Comparison of ENCODE assay signal across 8 cellular contexts in the genomic region with DNA sequence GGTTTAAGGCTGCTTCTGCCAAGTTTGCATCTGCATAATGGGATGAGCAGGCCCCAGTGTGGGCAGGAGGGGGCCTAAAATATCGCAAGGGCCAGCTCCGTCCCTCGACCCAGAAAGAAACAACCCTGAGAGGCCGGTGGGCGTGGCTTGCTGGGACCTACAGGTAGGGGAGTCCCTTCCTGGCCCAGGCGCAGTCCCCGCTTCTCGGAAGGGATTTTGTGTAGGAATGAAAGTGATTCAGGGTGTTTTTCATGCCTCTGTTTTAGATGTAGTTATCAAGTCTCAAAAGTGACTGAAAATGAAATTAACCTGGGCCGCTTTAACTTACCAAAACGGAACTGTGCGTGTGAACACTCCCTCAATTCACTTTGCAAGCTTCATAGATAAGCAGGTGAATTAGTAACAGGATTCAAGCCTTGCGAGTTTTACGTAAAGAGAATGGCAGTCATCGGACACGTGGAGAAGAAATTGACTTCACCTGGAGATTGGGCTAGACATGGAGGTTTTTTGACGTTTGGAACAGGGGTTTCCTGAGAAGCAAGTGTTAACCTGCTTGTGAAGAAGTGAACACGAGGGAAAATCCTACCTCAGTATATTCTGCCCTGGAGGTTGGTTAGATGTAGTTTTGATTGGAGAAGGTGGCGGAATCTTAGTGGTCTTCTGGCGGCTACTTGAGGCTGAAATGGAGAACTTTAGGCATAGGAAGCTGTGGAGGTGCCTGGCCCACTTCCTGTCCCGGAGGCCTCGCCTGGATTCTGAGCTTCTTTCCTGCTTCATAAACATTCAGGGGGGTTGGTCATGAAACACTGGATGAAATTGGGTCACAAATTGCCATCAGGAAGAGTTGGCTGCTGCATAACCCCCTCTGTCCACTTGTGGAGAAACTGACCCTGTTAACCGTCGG. TPM values are rescaled to one million over a fixed set of nuclear protein-coding genes. Genes with fewer than 3 reads are reported as not detected.
DNase-seq lines count a peak whose midpoint lies in the region; ATAC-seq and TF ChIP-seq lines count a peak whose summit lies in the region.

No MANE protein-coding gene starts in this region.

- peak overlapping the region; percentile 98 for H3K27ac Mint-ChIP-seq in CD4-positive, alpha-beta T cell
- H3K27ac Mint-ChIP-seq in naive B cell = peak overlapping the region; percentile 86 to 98 (median 94)
- H3K27ac Mint-ChIP-seq in stimulated activated naive B cell treated with anti-CD40 and anti-IgM and Interleukin-4, amounts not matched to agents 10 μg/mL and 1 μg/mL and 100 μg/mL, for 72 hours = peak overlapping the region; percentile 93

- intact Hi-C loops in CD4-positive, alpha-beta T cell (cut with DNase I, micrococcal nuclease) = loop anchor here (1.0 to 10.0 kb wide), 8 partner anchors 8 to 412 kb away; a partner anchor contains a TSS

- POLR2A ChIA-PET in CD4-positive, alpha-beta T cell (lab: Charles Lee) = interaction anchor here (0.6 to 3.8 kb wide), 40 partner anchors 8 to 447 kb away, joined by 3 to 58 read pairs (median 4); no protein-coding TSS in a partner anchor

- H3K27ac ChIP-seq in CD4-positive, alpha-beta T cell (ENCODE audit: low read depth, low read length) = peak overlapping the region; percentile 91
- H3K27ac ChIP-seq in HUES6 (ENCODE audit: low read depth, low read length) = no peak overlapping the region

- peak overlapping the region; percentile 99 for H3K4me3 Mint-ChIP-seq in CD4-positive, alpha-beta T cell
- peak overlapping the region; percentile 85 to 99 (median 95) for H3K4me3 Mint-ChIP-seq in naive B cell
- peak overlapping the region; percentile 87 to 91 for H3K4me3 Mint-ChIP-seq in stimulated activated naive B cell treated with anti-CD40 and anti-IgM and Interleukin-4, amounts not matched to agents 10 μg/mL and 1 μg/mL and 100 μg/mL, for 72 hours

- H3K36me3 ChIP-seq in HUES6 (ENCODE audit: control insufficient read depth, insufficient read depth, low read length) = no peaks in the 10 kb centered on the region

- no peaks in the 10 kb centered on the region for H3K9me3 ChIP-seq in CD4-positive, alpha-beta T cell (ENCODE audit: control insufficient read depth, low read length)
- 0 out of 2 replicates have a peak, but pooled peaks cover 7% of the 10 kb centered on the region for H3K9me3 ChIP-seq in HUES6 (ENCODE audit: control insufficient read depth, insufficient read depth, low read depth, low read length)

- H3K9ac ChIP-seq in HUES6 (ENCODE audit: low read length) = peak overlapping the region; percentile 75

- peak; percentile 62 to 86 (median 68) for DNase-seq in CD4-positive, alpha-beta T cell
- DNase-seq in activated CD4-positive, alpha-beta T cell treated with anti-CD3 and anti-CD28 coated beads, Interleukin-2, amount 50 U/mL, for 4 hours = peak; percentile 81 to 82
- DNase-seq in effector CD8-positive, alpha-beta T cell (lab: John Stamatoyannopoulos, UW) = peak; percentile 72
- DNase-seq in naive B cell (peak; percentile 59), NCI-H1694 treated with DMSO at 0.1 percent for 48 hours (lab: John Stamatoyannopoulos, UW) (no peak)
- peak; percentile 81 for DNase-seq in stimulated activated naive B cell treated with anti-CD40 and anti-IgM and Interleukin-4, amounts not matched to agents 10 μg/mL and 1 μg/mL and 100 μg/mL, for 72 hours

- ATAC-seq in CD4-positive, alpha-beta T cell (ENCODE audit: poor library complexity) = peak; percentile 26
- ATAC-seq in GM21367 (IDR thresholded peaks at IDR 0.05; ENCODE audit: unreplicated experiment) (peak; percentile 46), naive B cell (ENCODE audit: low read depth in 2 of 2) (peak; percentile 21)
- ATAC-seq in stimulated activated naive B cell treated with anti-CD40 and anti-IgM and Interleukin-4, amounts not matched to agents 10 μg/mL and 1 μg/mL and 100 μg/mL, for 72 hours (replicated peaks) = peak; percentile 56 to 72

- peaks cover 68% of the 10 kb centered on the region for H3K36me3 Mint-ChIP-seq in CD4-positive, alpha-beta T cell (ENCODE audit: low read depth)
- peaks cover 19 to 24% of the 10 kb centered on the region in 2 donors for H3K36me3 Mint-ChIP-seq in naive B cell
- H3K36me3 Mint-ChIP-seq in stimulated activated naive B cell treated with anti-CD40 and anti-IgM and Interleukin-4, amounts not matched to agents 10 μg/mL and 1 μg/mL and 100 μg/mL, for 72 hours = peaks cover 53 to 55% of the 10 kb centered on the region in 2 donors

- H3K9me3 Mint-ChIP-seq in CD4-positive, alpha-beta T cell = no peaks in the 10 kb centered on the region
- H3K9me3 Mint-ChIP-seq in naive B cell = peaks cover 0 to 5% (median 0%) of the 10 kb centered on the region in 7 donors
- H3K9me3 Mint-ChIP-seq in stimulated activated naive B cell treated with anti-CD40 and anti-IgM and Interleukin-4, amounts not matched to agents 10 μg/mL and 1 μg/mL and 100 μg/mL, for 72 hours = peaks cover 0 to 3% of the 10 kb centered on the region in 2 donors

- H3K4me1 Mint-ChIP-seq in CD4-positive, alpha-beta T cell (ENCODE audit: low read depth) = peaks cover 87% of the 10 kb centered on the region
- peaks cover 71 to 86% (median 86%) of the 10 kb centered on the region in 3 donors for H3K4me1 Mint-ChIP-seq in naive B cell
- H3K4me1 Mint-ChIP-seq in stimulated activated naive B cell treated with anti-CD40 and anti-IgM and Interleukin-4, amounts not matched to agents 10 μg/mL and 1 μg/mL and 100 μg/mL, for 72 hours = peaks cover 58 to 82% of the 10 kb centered on the region in 2 donors

- no peak for TF ChIP-seq CTCF in CD4-positive, alpha-beta T cell (IDR thresholded peaks at IDR 0.05)

- no peaks in the 10 kb centered on the region for H3K27me3 Mint-ChIP-seq in CD4-positive, alpha-beta T cell
- no peaks in the 10 kb centered on the region for H3K27me3 Mint-ChIP-seq in naive B cell
- no peaks in the 10 kb centered on the region for H3K27me3 Mint-ChIP-seq in stimulated activated naive B cell treated with anti-CD40 and anti-IgM and Interleukin-4, amounts not matched to agents 10 μg/mL and 1 μg/mL and 100 μg/mL, for 72 hours

- CTCF ChIA-PET in CD4-positive, alpha-beta T cell (lab: Charles Lee) = interaction anchor here (0.9 to 2.4 kb wide), 7 partner anchors 8 to 349 kb away, joined by 3 to 8 read pairs (median 5); no protein-coding TSS in a partner anchor

- no peaks in the 10 kb centered on the region for H3K27me3 ChIP-seq in CD4-positive, alpha-beta T cell (ENCODE audit: control insufficient read depth, insufficient read depth, low read length)
- no peaks in the 10 kb centered on the region for H3K27me3 ChIP-seq in HUES6 (ENCODE audit: control insufficient read depth, insufficient read depth, low read length)

- H3K4me3 ChIP-seq in HUES6 (ENCODE audit: low read depth, low read length) = peak overlapping the region; percentile 89

- H3K4me1 ChIP-seq in HUES6 (ENCODE audit: control insufficient read depth, insufficient read depth, low read length) = peaks cover 21% of the 10 kb centered on the region

RNA-seq across cellular contexts. Expression of a gene that starts 1.7 kb away (rescaled TPM):
- total RNA-seq in CD4-positive, alpha-beta T cell = 10 to 100 TPM; 92.1 to 92.3 TPM
- 100 to 1,000 TPM in 1 of 6 donors, 10 to 100 TPM in 5; 70.7 to 108 (median 76.7) TPM for polyA plus RNA-seq in naive B cell (ENCODE audit: low read depth in 6 of 6)
